13 cellular contexts compared by ENCODE assay signal in genomic region chr21:17390575-17390974, GRCh38.
DNase-seq lines count a peak whose midpoint lies in the region; ATAC-seq, FAIRE-seq and TF ChIP-seq lines count a peak whose summit lies in the region.
"Had no signal": no experiment of that assay in that cellular context is flagged by ENCODE, and none has a peak within 500 bp of the region (broad histone marks: within the 10 kb centered on the region; RNA-seq: fewer than 3 reads in every experiment).

No MANE protein-coding gene starts in this region.

- no CpG with 5 or more reads among the region's 2 CpGs for WGBS in IMR-90 (ENCODE audit: extremely low coverage in 2 of 2, insufficient read length in 1 of 2), 2 experiments

- no peak overlapping the region for H3K56ac ChIP-seq in IMR-90 (ENCODE audit: extremely low read depth, insufficient read depth, low read length)

- H2AK5ac ChIP-seq in IMR-90 (ENCODE audit: low read depth, low read length): no peak overlapping the region

- TF ChIP-seq POLR2A in IMR-90 (IDR thresholded peaks at IDR 0.05; ENCODE audit: low read depth, low read length): no peak
- no peak for TF ChIP-seq POLR2A in endothelial cell of umbilical vein (IDR thresholded peaks at IDR 0.05; ENCODE audit: low read depth, low read length)

- no peaks in the 10 kb centered on the region for H3K79me2 ChIP-seq in endothelial cell of umbilical vein (ENCODE audit: control insufficient read depth, insufficient read depth, low read length)

- no peak overlapping the region for H3K4me3 ChIP-seq in IMR-90 (ENCODE audit: insufficient read depth, low read depth, low read length)
- H3K4me3 ChIP-seq in endothelial cell of umbilical vein (replicated peaks in 1 of 3; ENCODE audit: insufficient read depth in 1 of 3, low read depth in 1 of 3, low read length in 3 of 3): no peak overlapping the region

- TF ChIP-seq CTCF in IMR-90 (conservative IDR thresholded peaks at IDR 0.05; ENCODE audit: low read depth, low read length) (no peak), endothelial cell of umbilical vein (IDR thresholded peaks at IDR 0.05; ENCODE audit: extremely low read depth in 1 of 2, insufficient read depth in 1 of 2, low read depth in 1 of 2, low read length in 2 of 2) (no peak)

- H3K9me1 ChIP-seq in IMR-90 (ENCODE audit: insufficient read depth, low read length): 0 out of 2 replicates have a peak, but pooled peaks cover 2% of the 10 kb centered on the region
- H3K9me1 ChIP-seq in endothelial cell of umbilical vein (replicated peaks; ENCODE audit: control insufficient read depth, extremely low read depth, insufficient read depth, low read length): no peaks in the 10 kb centered on the region

- CTCF ChIA-PET in IMR-90 (lab: Yijun Ruan, JAX): no interaction called here
- CTCF ChIA-PET in endothelial cell of umbilical vein (lab: Charles Lee): interaction anchor here (1.1 to 9.3 kb wide), 7 partner anchors 10 to 192 kb away, joined by 4 to 441 read pairs (median 4); partner anchors contain the start of gene CXADR
- CTCF ChIA-PET in T-cell (lab: Charles Lee): interaction anchor here in 1 of 2 donors (0.6 to 5.7 kb wide), 2 partner anchors 24 to 195 kb away, joined by 3 to 38 read pairs; no protein-coding TSS in a partner anchor

- H3K27ac ChIP-seq in IMR-90 (ENCODE audit: insufficient read depth, low read length): no peak overlapping the region
- H3K27ac ChIP-seq in endothelial cell of umbilical vein (ENCODE audit: insufficient read depth, low read depth, low read length): no peak overlapping the region
- H3K27ac ChIP-seq: KMS-11 had no signal

- H3K9ac ChIP-seq in IMR-90 (ENCODE audit: low read depth, low read length): no peak overlapping the region
- H3K9ac ChIP-seq in endothelial cell of umbilical vein (replicated peaks; ENCODE audit: extremely low read depth, insufficient read depth, low read length): no peak overlapping the region
- H3K9ac ChIP-seq: KMS-11 had no signal

- peak; percentile 65 for ATAC-seq in IMR-90 (ENCODE audit: low read depth)
- no peak for ATAC-seq in HG03095 (IDR thresholded peaks at IDR 0.05; ENCODE audit: unreplicated experiment)
- ATAC-seq in T-cell (replicated peaks in 1 of 4): no peak

- FAIRE-seq in endothelial cell of umbilical vein (lab: Jason Lieb, UNC): no peak
- FAIRE-seq: A204.1, G401.6 had no signal

- no peak overlapping the region for H3K23ac ChIP-seq in IMR-90 (ENCODE audit: low read depth, low read length)

- H3K18ac ChIP-seq in IMR-90 (ENCODE audit: low read depth, low read length): no peak overlapping the region

- no peak overlapping the region for H3K4me3 Mint-ChIP-seq in T-cell
- H3K4me3 Mint-ChIP-seq: CD8-positive, alpha-beta memory T cell; H9 had no signal

- intact Hi-C loops in IMR-90 (cut with micrococcal nuclease) (no loop called here), endothelial cell of umbilical vein (cut with micrococcal nuclease) (no loop called here)

- no peak overlapping the region for H4K91ac ChIP-seq in IMR-90 (ENCODE audit: insufficient read depth, low read depth, low read length)

- in situ Hi-C loops in IMR-90 (cut with MboI; ENCODE audit: low sequenced_read_pairs): no loop called here

- no peaks in the 10 kb centered on the region for H3K36me3 ChIP-seq in IMR-90 (ENCODE audit: control insufficient read depth, insufficient read depth, low read length)
- H3K36me3 ChIP-seq in endothelial cell of umbilical vein (ENCODE audit: control insufficient read depth in 2 of 2, extremely low read depth in 1 of 2, insufficient read depth in 2 of 2, low read length in 2 of 2): no peaks in the 10 kb centered on the region

- H3K4me2 ChIP-seq in IMR-90 (ENCODE audit: low read depth, low read length): no peak overlapping the region
- no peak overlapping the region for H3K4me2 ChIP-seq in endothelial cell of umbilical vein (ENCODE audit: insufficient read depth, low read length)
- H3K4me2 ChIP-seq: KMS-11 had no signal

- no peak overlapping the region for H2BK15ac ChIP-seq in IMR-90 (ENCODE audit: low read depth, low read length)

- no peaks in the 10 kb centered on the region for H3K4me1 Mint-ChIP-seq in T-cell
- H3K4me1 Mint-ChIP-seq: CD8-positive, alpha-beta memory T cell had no signal

- dilution Hi-C loops in IMR-90 (cut with HindIII; ENCODE audit: low sequenced_read_pairs, unreplicated experiment): no loop called here
- dilution Hi-C loops in endothelial cell of umbilical vein (cut with MboI; ENCODE audit: extremely low pct_ligation_motif_present, low sequenced_read_pairs): no loop called here

- H3K36me3 Mint-ChIP-seq in T-cell: no peaks in the 10 kb centered on the region
- H3K36me3 Mint-ChIP-seq: CD8-positive, alpha-beta memory T cell had no signal

- H2BK5ac ChIP-seq in IMR-90 (ENCODE audit: low read depth, low read length, poor library complexity, severe bottlenecking): no peak overlapping the region

- H3K14ac ChIP-seq in IMR-90 (replicated peaks; ENCODE audit: low read depth, low read length): no peak overlapping the region; the same call in 1 of the 2 replicates

- peak overlapping the region; percentile 7; the same call in 1 of the 2 replicates for H3K4ac ChIP-seq in IMR-90 (ENCODE audit: low read depth, low read length)

- no peak overlapping the region for H2BK120ac ChIP-seq in IMR-90 (ENCODE audit: low read depth, low read length)

- no peaks in the 10 kb centered on the region for H3K4me1 ChIP-seq in IMR-90 (ENCODE audit: control insufficient read depth, insufficient read depth, low read length)
- H3K4me1 ChIP-seq in endothelial cell of umbilical vein (ENCODE audit: control insufficient read depth, extremely low read depth, insufficient read depth, low read length): no peaks in the 10 kb centered on the region

- H4K20me1 ChIP-seq in IMR-90 (ENCODE audit: insufficient read depth, low read length) (no peaks in the 10 kb centered on the region), endothelial cell of umbilical vein (replicated peaks; ENCODE audit: control insufficient read depth, extremely low read depth, insufficient read depth, low read length) (no peaks in the 10 kb centered on the region)

- no peak overlapping the region for H2AFZ ChIP-seq in IMR-90 (replicated peaks; ENCODE audit: low read length, poor library complexity)
- no peak overlapping the region for H2AFZ ChIP-seq in endothelial cell of umbilical vein (ENCODE audit: low read depth, low read length)

- peaks cover 0 to 7% of the 10 kb centered on the region in 2 donors for H3K27me3 Mint-ChIP-seq in T-cell

- BruUV-seq in IMR-90 (replicated peaks; lab: Mats Ljungman, UMichigan): no TSS peak
- no TSS peak for BruUV-seq in endothelial cell of umbilical vein (replicated peaks; lab: Mats Ljungman, UMichigan)

- no peak overlapping the region for H2BK20ac ChIP-seq in IMR-90 (ENCODE audit: low read depth, low read length)

- DNase-seq in EH (ENCODE audit: low read depth): peak; percentile 2
- peak; percentile 47 for DNase-seq in IMR-90
- no peak for DNase-seq in endothelial cell of umbilical vein (ENCODE audit: low read depth, low spot score)
- DNase-seq in NOMO-1 treated with dmso at 0.1 percent for 144 hours (lab: John Stamatoyannopoulos, UW; ENCODE audit: unreplicated experiment): no peak
- DNase-seq in T-cell: no peak
- DNase-seq in GM19238 (ENCODE audit: insufficient read length, low spot score): no peak
- DNase-seq: CD8-positive, alpha-beta memory T cell; GOT3; H9 had no signal

- no peak overlapping the region for H2AK9ac ChIP-seq in IMR-90 (replicated peaks; ENCODE audit: low read depth, low read length, poor library complexity)

- no peak overlapping the region for H4K5ac ChIP-seq in IMR-90 (ENCODE audit: low read depth, low read length)

- no peak overlapping the region for H3K27ac Mint-ChIP-seq in T-cell
- H3K27ac Mint-ChIP-seq: CD8-positive, alpha-beta memory T cell; H9 had no signal

- TF ChIP-seq RAD21 in IMR-90 (IDR thresholded peaks at IDR 0.05; ENCODE audit: low read length): no peak

- no peak overlapping the region for H4K8ac ChIP-seq in IMR-90 (ENCODE audit: low read depth in 2 of 2, low read length in 2 of 2)

- POLR2A ChIA-PET in IMR-90 (lab: Charles Lee; ENCODE audit: unreplicated experiment): interaction anchor here (1.0 kb wide), 1 partner anchor 164 kb away, joined by 3 read pairs; no protein-coding TSS in a partner anchor
- POLR2A ChIA-PET in endothelial cell of umbilical vein (lab: Charles Lee): no interaction called here
- POLR2A ChIA-PET in T-cell (lab: Charles Lee): no interaction called here

- no peaks in the 10 kb centered on the region for H3K9me3 Mint-ChIP-seq in T-cell
- H3K9me3 Mint-ChIP-seq: H9 had no signal

- H3K27me3 ChIP-seq in IMR-90 (ENCODE audit: control insufficient read depth, insufficient read depth, low read length): no peaks in the 10 kb centered on the region
- H3K27me3 ChIP-seq in endothelial cell of umbilical vein (ENCODE audit: control insufficient read depth in 2 of 2, insufficient read depth in 2 of 2, low read length in 2 of 2): peaks cover 2 to 8% of the 10 kb centered on the region in 2 experiments

- H3K9me3 ChIP-seq in IMR-90 (ENCODE audit: control insufficient read depth, insufficient read depth, low read length): no peaks in the 10 kb centered on the region
- no peaks in the 10 kb centered on the region for H3K9me3 ChIP-seq in endothelial cell of umbilical vein (replicated peaks; ENCODE audit: control insufficient read depth, insufficient read depth, low read length)

- H3K79me1 ChIP-seq in IMR-90 (ENCODE audit: low read depth in 1 of 2, low read length in 2 of 2): no peaks in the 10 kb centered on the region

TF ChIP-seq in IMR-90, 13 proteins besides CTCF, POLR2A, EP300 and RAD21 (continues in another document):
- TF ChIP-seq MAZ (IDR thresholded peaks at IDR 0.05; ENCODE audit: borderline replicate concordance, low read depth, low read length) (no peak), RFX5 (IDR thresholded peaks at IDR 0.05; ENCODE audit: low read depth, low read length) (no peak), FOS (IDR thresholded peaks at IDR 0.05; ENCODE audit: low read depth, low read length) (no peak)

TF ChIP-seq in endothelial cell of umbilical vein, 7 proteins besides CTCF, POLR2A, EP300 and RAD21:
- TF ChIP-seq GATA2 (IDR thresholded peaks at IDR 0.05; ENCODE audit: insufficient read depth, insufficient read length, low read depth, low read length): no peak
- TF ChIP-seq MAX (IDR thresholded peaks at IDR 0.05; ENCODE audit: insufficient read depth, insufficient read length): no peak
- no peak for TF ChIP-seq EZH2 (IDR thresholded peaks at IDR 0.05; ENCODE audit: borderline replicate concordance, low read depth, low read length, severe bottlenecking)
- peak; percentile 27 for TF ChIP-seq FOS (IDR thresholded peaks at IDR 0.05; ENCODE audit: borderline replicate concordance, insufficient read depth, low read length)

Comparison
In these comparisons a context has a peak if more than half of its experiments do, and no peak if none do; other contexts are left out.
1. DNase-seq: peak in EH (single experiment) and IMR-90 (single experiment); none in endothelial cell of umbilical vein (single experiment), NOMO-1 treated with dmso at 0.1 percent for 144 hours (single experiment), T-cell (0 of 34) and GM19238 (single experiment).